18 cellular contexts compared by ENCODE assay signal in genomic region chr3:179884136-179884535, GRCh38.
DNase-seq lines count a peak whose midpoint lies in the region; ATAC-seq, FAIRE-seq and TF ChIP-seq lines count a peak whose summit lies in the region.
"Had no signal": no experiment of that assay in that cellular context is flagged by ENCODE, and none has a peak within 500 bp of the region (broad histone marks: within the 10 kb centered on the region; RNA-seq: fewer than 3 reads in every experiment).

No MANE protein-coding gene starts in this region.

- H3K4me3 ChIP-seq in OCI-LY1 (ENCODE audit: low read depth, low read length, poor library complexity, severe bottlenecking) (no peak overlapping the region), esophagus muscularis mucosa (no peak overlapping the region), upper lobe of right lung (no peak overlapping the region), smooth muscle cell (no peak overlapping the region)

- H3K9ac ChIP-seq in OCI-LY1 (ENCODE audit: low read length) (no peak overlapping the region), smooth muscle cell (ENCODE audit: low read depth) (no peak overlapping the region)

- H3K27me3 ChIP-seq in OCI-LY1 (ENCODE audit: insufficient read depth, low read length): no peaks in the 10 kb centered on the region
- no peaks in the 10 kb centered on the region for H3K27me3 ChIP-seq in esophagus muscularis mucosa
- no peaks in the 10 kb centered on the region for H3K27me3 ChIP-seq in upper lobe of right lung
- H3K27me3 ChIP-seq in smooth muscle cell (ENCODE audit: low read depth): no peaks in the 10 kb centered on the region

- H3K9me2 ChIP-seq in OCI-LY1 (ENCODE audit: low read depth, low read length): no peaks in the 10 kb centered on the region

- ATAC-seq in upper lobe of right lung: no peak
- ATAC-seq: HCT116 had no signal

- H3K4me2 ChIP-seq in OCI-LY1 (ENCODE audit: low read length): no peak overlapping the region
- no peak overlapping the region for H3K4me2 ChIP-seq in smooth muscle cell

- TF ChIP-seq POLR2A in GM12891 (IDR thresholded peaks at IDR 0.05; ENCODE audit: low read depth, low read length) (no peak), esophagus muscularis mucosa (IDR thresholded peaks at IDR 0.05; ENCODE audit: low read depth) (no peak)

- 84% methylated on average over 1 of the region's 1 CpG for WGBS in esophagus muscularis mucosa
- WGBS in smooth muscle cell (ENCODE audit: low lambda C conversion rate): 74% methylated on average over 1 of the region's 1 CpG

- no peak for TF ChIP-seq EP300 in esophagus muscularis mucosa (IDR thresholded peaks at IDR 0.05)

- H4K20me1 ChIP-seq in OCI-LY1 (ENCODE audit: insufficient read depth, low read length) (no peaks in the 10 kb centered on the region), smooth muscle cell (ENCODE audit: low read depth) (no peaks in the 10 kb centered on the region)

- TF ChIP-seq CTCF in OCI-LY1 (IDR thresholded peaks at IDR 0.05; ENCODE audit: low read length): no peak
- TF ChIP-seq CTCF in esophagus muscularis mucosa (IDR thresholded peaks at IDR 0.05): no peak
- no peak for TF ChIP-seq CTCF in upper lobe of right lung (IDR thresholded peaks at IDR 0.05)
- no peak for TF ChIP-seq CTCF in smooth muscle cell (IDR thresholded peaks at IDR 0.05; ENCODE audit: borderline replicate concordance, insufficient read depth, poor library complexity, severe bottlenecking)

- H3K36me3 ChIP-seq in OCI-LY1 (ENCODE audit: insufficient read depth, low read length) (no peaks in the 10 kb centered on the region), esophagus muscularis mucosa (no peaks in the 10 kb centered on the region), upper lobe of right lung (no peaks in the 10 kb centered on the region), smooth muscle cell (ENCODE audit: low read depth) (no peaks in the 10 kb centered on the region)

- intact Hi-C loops in esophagus muscularis mucosa (cut with DNase I): no loop called here
- intact Hi-C loops in upper lobe of right lung (cut with DNase I): no loop called here

- H3K79me2 ChIP-seq in OCI-LY1 (ENCODE audit: insufficient read depth, low read length) (no peaks in the 10 kb centered on the region), smooth muscle cell (ENCODE audit: low read depth) (no peaks in the 10 kb centered on the region)

- no peaks in the 10 kb centered on the region for H3K9me3 ChIP-seq in OCI-LY1 (ENCODE audit: low read length)
- no peaks in the 10 kb centered on the region for H3K9me3 ChIP-seq in esophagus muscularis mucosa
- H3K9me3 ChIP-seq in upper lobe of right lung: no peaks in the 10 kb centered on the region
- H3K9me3 ChIP-seq in smooth muscle cell (replicated peaks; ENCODE audit: low read depth): no peaks in the 10 kb centered on the region

- no peak for DNase-seq in GM12891 (ENCODE audit: insufficient read length, low spot score)
- peak; percentile 86 for DNase-seq in NCI-H524 treated with DMSO at 0.1 percent for 48 hours (lab: John Stamatoyannopoulos, UW)
- peak; percentile 29 for DNase-seq in esophagus muscularis mucosa (ENCODE audit: extremely low spot score)
- no peak for DNase-seq in upper lobe of right lung
- DNase-seq in NAMALWA (ENCODE audit: low spot score): no peak
- no peak for DNase-seq in cerebellum (ENCODE audit: low spot score)
- DNase-seq in smooth muscle cell (lab: John Stamatoyannopoulos, UW; ENCODE audit: unreplicated experiment): no peak
- DNase-seq: C1 segment of cervical spinal cord; CD4-positive, alpha-beta memory T cell; COR-L47; DMS53; DMS79 treated with DMSO at 0.1 percent for 48 hours; GF-D8; GOT3; H7 had no signal

- H3K4me1 ChIP-seq in OCI-LY1 (ENCODE audit: insufficient read depth, low read length, severe bottlenecking): peaks cover 62% of the 10 kb centered on the region
- H3K4me1 ChIP-seq in esophagus muscularis mucosa: no peaks in the 10 kb centered on the region
- no peaks in the 10 kb centered on the region for H3K4me1 ChIP-seq in upper lobe of right lung
- H3K4me1 ChIP-seq in smooth muscle cell (ENCODE audit: low read depth): peaks cover 40% of the 10 kb centered on the region

- H3K27ac ChIP-seq in OCI-LY1 (ENCODE audit: low read depth, low read length, poor library complexity, severe bottlenecking) (peak overlapping the region; percentile 19), esophagus muscularis mucosa (replicated peaks in 1 of 4) (no peak overlapping the region), upper lobe of right lung (no peak overlapping the region), smooth muscle cell (ENCODE audit: low read depth) (no peak overlapping the region)

- FAIRE-seq in GM12891 (lab: Jason Lieb, UNC): peak; percentile 43
- FAIRE-seq: GM12892 had no signal

- H2AFZ ChIP-seq in OCI-LY1 (ENCODE audit: low read length) (no peak overlapping the region), smooth muscle cell (ENCODE audit: low read depth) (no peak overlapping the region)

- H3F3A ChIP-seq in OCI-LY1 (ENCODE audit: insufficient read depth, low read length) (no peaks in the 10 kb centered on the region), smooth muscle cell (ENCODE audit: low read depth) (no peaks in the 10 kb centered on the region)

TF ChIP-seq in GM12891, 5 proteins besides CTCF, POLR2A, EP300 and RAD21:
- no peak for TF ChIP-seq POU2F2 (IDR thresholded peaks at IDR 0.05; ENCODE audit: low read depth, low read length)
- no peak for TF ChIP-seq TAF1 (IDR thresholded peaks at IDR 0.05; ENCODE audit: low read depth, low read length)
- no peak for TF ChIP-seq POLR2AphosphoS5 (IDR thresholded peaks at IDR 0.05; ENCODE audit: low read depth, low read length)
- no peak for TF ChIP-seq SPI1 (IDR thresholded peaks at IDR 0.05; ENCODE audit: low read depth, low read length)
- TF ChIP-seq PAX5 (IDR thresholded peaks at IDR 0.05; ENCODE audit: insufficient read depth, low read length, severe bottlenecking): no peak

Comparison
In these comparisons a context has a peak if more than half of its experiments do, and no peak if none do; other contexts are left out.
1. DNase-seq: peak in NCI-H524 treated with DMSO at 0.1 percent for 48 hours (single experiment) and esophagus muscularis mucosa (single experiment); none in GM12891 (single experiment), upper lobe of right lung (single experiment), NAMALWA (single experiment), cerebellum (single experiment) and smooth muscle cell (single experiment).